ENCODE assay signal across 26 cellular contexts in the genomic region with DNA sequence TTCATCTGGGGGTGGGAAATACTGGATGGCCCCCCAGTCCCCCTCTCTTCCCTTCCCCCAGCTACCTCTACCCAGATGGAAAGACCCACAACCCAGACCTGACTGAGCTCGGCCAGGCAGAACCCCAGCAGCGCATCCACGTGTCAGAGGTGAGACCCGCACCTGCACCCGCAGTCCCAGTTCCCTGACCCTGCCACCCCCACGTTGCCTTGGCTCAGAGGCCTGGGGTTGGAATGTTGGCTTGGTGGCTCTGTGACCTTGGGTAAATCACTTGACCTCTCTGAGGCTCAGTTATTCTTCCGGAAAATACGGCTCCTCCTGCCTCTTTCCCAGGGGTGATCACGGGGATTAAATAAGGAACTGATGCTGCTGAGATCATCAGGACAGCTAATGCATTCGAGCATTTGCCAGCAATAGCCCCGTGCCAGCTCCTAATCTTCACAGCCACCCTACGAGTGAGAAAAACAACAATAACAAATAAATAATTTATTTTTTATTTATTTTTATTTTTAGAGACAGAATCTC. TPM values are rescaled to one million over a fixed set of nuclear protein-coding genes. Genes with fewer than 3 reads are reported as not detected.
DNase-seq lines count a peak whose midpoint lies in the region; ATAC-seq, FAIRE-seq and TF ChIP-seq lines count a peak whose summit lies in the region.
"Had no signal": no experiment of that assay in that cellular context is flagged by ENCODE, and none has a peak within 500 bp of the region (broad histone marks: within the 10 kb centered on the region; RNA-seq: fewer than 3 reads in every experiment).

No MANE protein-coding gene starts in this region.

- no TSS peak for BruUV-seq in HepG2 (replicated peaks; lab: Mats Ljungman, UMichigan)

- H3K9me3 ChIP-seq in HepG2 (ENCODE audit: low read length) = no peaks in the 10 kb centered on the region
- H3K9me3 ChIP-seq: Peyer's patch, SJSA1 had no signal

- no peak overlapping the region for H2AFZ ChIP-seq in HepG2 (ENCODE audit: low read length)

- 85% methylated on average over 8 of the region's 12 CpGs for WGBS in HepG2 (ENCODE audit: low lambda C conversion rate)

- H3K36me3 ChIP-seq in HepG2 (replicated peaks in 1 of 2; ENCODE audit: control insufficient read depth in 1 of 2, insufficient read depth in 2 of 2, low read length in 2 of 2) = no peaks in the 10 kb centered on the region
- H3K36me3 ChIP-seq: SJSA1 had no signal

- FAIRE-seq in HepG2 (lab: Jason Lieb, UNC) = no peak
- FAIRE-seq: G401.6, GM12892, HTR-8/SVneo had no signal

- peak; percentile 12 for DNase-seq in NOMO-1 treated with dmso at 0.1 percent for 144 hours (lab: John Stamatoyannopoulos, UW; ENCODE audit: unreplicated experiment)
- DNase-seq in NOMO-1 (lab: John Stamatoyannopoulos, UW; ENCODE audit: unreplicated experiment in 2 of 2) = no peak
- DNase-seq in CD1c-positive myeloid dendritic cell (ENCODE audit: extremely low spot score) = peak; percentile 40
- no peak for DNase-seq in HepG2 (ENCODE audit: low spot score)
- no peak for DNase-seq in NCI-H748 (lab: John Stamatoyannopoulos, UW; ENCODE audit: unreplicated experiment)
- no peak for DNase-seq in HK-2 (ENCODE audit: unreplicated experiment)
- DNase-seq in C1 segment of cervical spinal cord (lab: John Stamatoyannopoulos, UW) = no peak
- DNase-seq: 8988T, H7, IMR-90, NCI-H1092, NCI-H1436, NCI-H2029, NCI-H2227 treated with DMSO at 0.1 percent for 48 hours, NCI-H510A, NCI-H748 treated with DMSO at 0.1 percent for 48 hours, Peyer's patch had no signal

- H3K79me2 ChIP-seq in HepG2 (ENCODE audit: insufficient read depth, low read length) = no peaks in the 10 kb centered on the region

- POLR2A ChIA-PET in HepG2 (lab: Yijun Ruan, JAX) = interaction anchor here (1.3 kb wide), 1 partner anchor 17 kb away, joined by 3 read pairs; no protein-coding TSS in a partner anchor

- H3K4me1 ChIP-seq in HepG2 (ENCODE audit: insufficient read depth, low read length) = peaks cover 31% of the 10 kb centered on the region
- H3K4me1 ChIP-seq: Peyer's patch, SJSA1 had no signal

- H3K27ac ChIP-seq in VCaP (peak overlapping the region; percentile 100; the same call in 1 of the 2 replicates), HepG2 (ENCODE audit: extremely low read length, insufficient read depth, low read length) (no peak overlapping the region)
- H3K27ac ChIP-seq: C4-2B, Peyer's patch, SJSA1 had no signal

- no peaks in the 10 kb centered on the region for H4K20me1 ChIP-seq in HepG2 (ENCODE audit: insufficient read depth, low read length)

- H3K4me3 ChIP-seq in HepG2 (replicated peaks in 1 of 3; ENCODE audit: insufficient read depth in 1 of 3, low read depth in 2 of 3, low read length in 3 of 3) = no peak overlapping the region
- H3K4me3 ChIP-seq: Peyer's patch, SJSA1 had no signal

- ATAC-seq in HepG2 = no peak

- H3K27me3 ChIP-seq in HepG2 (ENCODE audit: control insufficient read depth in 1 of 2, insufficient read depth in 2 of 2, low read length in 2 of 2) = no peaks in the 10 kb centered on the region
- H3K27me3 ChIP-seq: Peyer's patch, SJSA1 had no signal

- no peak for TF ChIP-seq POLR2A in HepG2 (IDR thresholded peaks at IDR 0.05; ENCODE audit: insufficient read depth in 1 of 2, low read depth in 2 of 2, low read length in 2 of 2)

- TF ChIP-seq EP300 in HepG2 (IDR thresholded peaks at IDR 0.05; ENCODE audit: low read depth in 2 of 2, low read length in 2 of 2) (no peak), HepG2 (CRISPR knock-in tag; IDR thresholded peaks at IDR 0.05; ENCODE audit: borderline replicate concordance) (no peak)

- H3K9ac ChIP-seq in HepG2 (ENCODE audit: insufficient read depth, low read depth, low read length) = no peak overlapping the region

- TF ChIP-seq CTCF in VCaP (conservative IDR thresholded peaks at IDR 0.05) (no peak), HepG2 (CRISPR knock-in tag; IDR thresholded peaks at IDR 0.05) (no peak)

- in situ Hi-C loops in HepG2 (cut with HindIII; ENCODE audit: extremely low pct_ligation_motif_present, low pct_unique_long_range_greater_than_20kb) = loop anchor here (10.0 kb wide), 1 partner anchor 55 kb away; a partner anchor contains a TSS

- intact Hi-C loops in HepG2 (cut with micrococcal nuclease; ENCODE audit: unreplicated experiment) = no loop called here

- CTCF ChIA-PET in HepG2 (lab: Yijun Ruan, JAX; ENCODE audit: low intra/inter-chr PET ratio, low total read pairs) = no interaction called here

- no peak for TF ChIP-seq RAD21 in HepG2 (CRISPR knock-in tag; IDR thresholded peaks at IDR 0.05)

- no peak overlapping the region for H3K4me2 ChIP-seq in HepG2 (ENCODE audit: low read depth, low read length)

RNA-seq across cellular contexts. Expression of a gene that starts 12.3 kb away (rescaled TPM):
- 1.1 and 1.8 TPM in 2 replicates for total RNA-seq in HepG2 (2016; rRNA removed; fragmentation: Illumina TruSeq; extraction: Trizol)
- total RNA-seq in HepG2 (2016; cell fraction: cytosol; rRNA removed; fragmentation: Illumina TruSeq; extraction: Trizol; ENCODE audit: low read depth) = 0.81 and 0.97 TPM in 2 replicates
- 0.91 and 1.8 TPM in 2 replicates for total RNA-seq in HepG2 (2016; cell fraction: insoluble cytoplasmic fraction; rRNA removed; fragmentation: Illumina TruSeq; extraction: Trizol)
- 1.1 and 1.2 TPM in 2 replicates for total RNA-seq in HepG2 (2016; cell fraction: membrane; rRNA removed; fragmentation: Illumina TruSeq; extraction: Trizol)
- total RNA-seq in HepG2 (2016; cell fraction: nucleus; rRNA removed; fragmentation: Illumina TruSeq; extraction: Trizol) = 1.6 and 2.7 TPM in 2 replicates
- 2.6 and 4.3 TPM in 2 replicates for polyA plus RNA-seq in HepG2 (2011; rRNA removed)
- 1.4 and 2.1 TPM in 2 replicates for polyA plus RNA-seq in HepG2 (2011; cell fraction: cytosol; rRNA removed)
- polyA plus RNA-seq in HepG2 (2011; cell fraction: nucleus; rRNA removed) = 13.9 and 14.3 TPM in 2 replicates
- 1.8 and 2.3 TPM in 2 replicates for polyA plus RNA-seq in HepG2 (2012)
- 0.87 and 0.89 TPM in 2 replicates for polyA plus RNA-seq in HepG2 (2016; cell fraction: cytosol; fragmentation: Illumina TruSeq; extraction: Trizol; ENCODE audit: low read depth)
- polyA plus RNA-seq in HepG2 (2016; cell fraction: insoluble cytoplasmic fraction; fragmentation: Illumina TruSeq; extraction: Trizol; ENCODE audit: low read depth) = 1.1 and 1.9 TPM in 2 replicates
- polyA plus RNA-seq in HepG2 (2016; cell fraction: membrane; fragmentation: Illumina TruSeq; extraction: Trizol; ENCODE audit: low read depth) = 0.50 and 0.61 TPM in 2 replicates
- polyA plus RNA-seq in HepG2 (2016; cell fraction: nucleus; fragmentation: Illumina TruSeq; extraction: Trizol; ENCODE audit: insufficient read depth, low read depth) = 4.5 and 5.6 TPM in 2 replicates
- polyA minus RNA-seq in HepG2 (2011; rRNA and poly(A)+ RNA removed; ENCODE audit: low replicate concordance) = 0.33 and 11.2 TPM in 2 replicates
- 1.4 and 2.2 TPM in 2 replicates for polyA minus RNA-seq in HepG2 (2011; cell fraction: cytosol; rRNA and poly(A)+ RNA removed)
- polyA minus RNA-seq in HepG2 (2011; cell fraction: nucleus; rRNA and poly(A)+ RNA removed) = 3.9 and 5.8 TPM in 2 replicates
- total RNA-seq: Daoy, IMR-90, M059J, OCI-LY7, SJSA1 had no signal
- polyA plus RNA-seq: IMR-90 had no signal

RNA-seq across cellular contexts. Expression of a gene that starts 18.9 kb away (rescaled TPM):
- total RNA-seq in HepG2 (2016; rRNA removed; fragmentation: Illumina TruSeq; extraction: Trizol) = 30.6 and 51.2 TPM in 2 replicates
- 13.8 and 14.2 TPM in 2 replicates for total RNA-seq in HepG2 (2016; cell fraction: cytosol; rRNA removed; fragmentation: Illumina TruSeq; extraction: Trizol; ENCODE audit: low read depth)
- 22.1 and 59.2 TPM in 2 replicates for total RNA-seq in HepG2 (2016; cell fraction: insoluble cytoplasmic fraction; rRNA removed; fragmentation: Illumina TruSeq; extraction: Trizol)
- total RNA-seq in HepG2 (2016; cell fraction: membrane; rRNA removed; fragmentation: Illumina TruSeq; extraction: Trizol) = 23.6 and 25.3 TPM in 2 replicates
- 82.3 and 107 TPM in 2 replicates for total RNA-seq in HepG2 (2016; cell fraction: nucleus; rRNA removed; fragmentation: Illumina TruSeq; extraction: Trizol)
- polyA plus RNA-seq in HepG2 (2011; rRNA removed) = 62.7 and 68.0 TPM in 2 replicates
- polyA plus RNA-seq in HepG2 (2011; cell fraction: cytosol; rRNA removed) = 30.5 and 43.7 TPM in 2 replicates
- 347 and 430 TPM in 2 replicates for polyA plus RNA-seq in HepG2 (2011; cell fraction: nucleus; rRNA removed)
- polyA plus RNA-seq in HepG2 (2012) = 225 and 263 TPM in 2 replicates
- 20.9 and 22.6 TPM in 2 replicates for polyA plus RNA-seq in HepG2 (2016; cell fraction: cytosol; fragmentation: Illumina TruSeq; extraction: Trizol; ENCODE audit: low read depth)
- 55.5 and 77.0 TPM in 2 replicates for polyA plus RNA-seq in HepG2 (2016; cell fraction: insoluble cytoplasmic fraction; fragmentation: Illumina TruSeq; extraction: Trizol; ENCODE audit: low read depth)
- 33.0 and 38.0 TPM in 2 replicates for polyA plus RNA-seq in HepG2 (2016; cell fraction: membrane; fragmentation: Illumina TruSeq; extraction: Trizol; ENCODE audit: low read depth)
- 426 and 433 TPM in 2 replicates for polyA plus RNA-seq in HepG2 (2016; cell fraction: nucleus; fragmentation: Illumina TruSeq; extraction: Trizol; ENCODE audit: insufficient read depth, low read depth)
- polyA minus RNA-seq in HepG2 (2011; rRNA and poly(A)+ RNA removed; ENCODE audit: low replicate concordance) = 67.0 TPM in 1 of 2 replicates, not detected in the other
- 53.4 and 68.9 TPM in 2 replicates for polyA minus RNA-seq in HepG2 (2011; cell fraction: cytosol; rRNA and poly(A)+ RNA removed)
- polyA minus RNA-seq in HepG2 (2011; cell fraction: nucleus; rRNA and poly(A)+ RNA removed) = 37.1 and 45.6 TPM in 2 replicates
- total RNA-seq: OCI-LY7 had no signal

RNA-seq across cellular contexts. Expression of a gene that starts 41.5 kb away (rescaled TPM):
- total RNA-seq in HepG2 (2016; rRNA removed; fragmentation: Illumina TruSeq; extraction: Trizol) = 2.0 and 4.0 TPM in 2 replicates
- total RNA-seq in HepG2 (2016; cell fraction: cytosol; rRNA removed; fragmentation: Illumina TruSeq; extraction: Trizol; ENCODE audit: low read depth) = 4.5 and 8.9 TPM in 2 replicates
- 1.9 and 4.2 TPM in 2 replicates for total RNA-seq in HepG2 (2016; cell fraction: insoluble cytoplasmic fraction; rRNA removed; fragmentation: Illumina TruSeq; extraction: Trizol)
- total RNA-seq in HepG2 (2016; cell fraction: membrane; rRNA removed; fragmentation: Illumina TruSeq; extraction: Trizol) = 8.2 and 10.1 TPM in 2 replicates
- 3.1 and 4.6 TPM in 2 replicates for total RNA-seq in HepG2 (2016; cell fraction: nucleus; rRNA removed; fragmentation: Illumina TruSeq; extraction: Trizol)
- 2.3 and 2.6 TPM in 2 replicates for polyA plus RNA-seq in HepG2 (2011; rRNA removed)
- 1.8 and 3.4 TPM in 2 replicates for polyA plus RNA-seq in HepG2 (2011; cell fraction: cytosol; rRNA removed)
- polyA plus RNA-seq in HepG2 (2011; cell fraction: nucleus; rRNA removed) = 23.1 and 29.5 TPM in 2 replicates
- 6.8 and 9.9 TPM in 2 replicates for polyA plus RNA-seq in HepG2 (2012)
- 13.0 TPM in 2 replicates for polyA plus RNA-seq in HepG2 (2016; cell fraction: cytosol; fragmentation: Illumina TruSeq; extraction: Trizol; ENCODE audit: low read depth)
- polyA plus RNA-seq in HepG2 (2016; cell fraction: insoluble cytoplasmic fraction; fragmentation: Illumina TruSeq; extraction: Trizol; ENCODE audit: low read depth) = 8.2 and 12.0 TPM in 2 replicates
- polyA plus RNA-seq in HepG2 (2016; cell fraction: membrane; fragmentation: Illumina TruSeq; extraction: Trizol; ENCODE audit: low read depth) = 18.9 and 20.6 TPM in 2 replicates
- 17.9 and 18.7 TPM in 2 replicates for polyA plus RNA-seq in HepG2 (2016; cell fraction: nucleus; fragmentation: Illumina TruSeq; extraction: Trizol; ENCODE audit: insufficient read depth, low read depth)
- polyA minus RNA-seq in HepG2 (2011; rRNA and poly(A)+ RNA removed; ENCODE audit: low replicate concordance) = 5.3 and 5.6 TPM in 2 replicates
- polyA minus RNA-seq in HepG2 (2011; cell fraction: cytosol; rRNA and poly(A)+ RNA removed) = 4.7 and 5.7 TPM in 2 replicates
- polyA minus RNA-seq in HepG2 (2011; cell fraction: nucleus; rRNA and poly(A)+ RNA removed) = 3.2 and 4.1 TPM in 2 replicates

RNA-seq across cellular contexts. Expression of a gene that starts 56.1 kb away (rescaled TPM):
- 32.7 and 75.4 TPM in 2 replicates for total RNA-seq in HepG2 (2016; rRNA removed; fragmentation: Illumina TruSeq; extraction: Trizol)
- 14.1 and 16.2 TPM in 2 replicates for total RNA-seq in HepG2 (2016; cell fraction: cytosol; rRNA removed; fragmentation: Illumina TruSeq; extraction: Trizol; ENCODE audit: low read depth)
- total RNA-seq in HepG2 (2016; cell fraction: insoluble cytoplasmic fraction; rRNA removed; fragmentation: Illumina TruSeq; extraction: Trizol) = 26.6 and 79.7 TPM in 2 replicates
- total RNA-seq in HepG2 (2016; cell fraction: membrane; rRNA removed; fragmentation: Illumina TruSeq; extraction: Trizol) = 27.2 and 31.1 TPM in 2 replicates
- total RNA-seq in HepG2 (2016; cell fraction: nucleus; rRNA removed; fragmentation: Illumina TruSeq; extraction: Trizol) = 65.4 and 75.4 TPM in 2 replicates
- polyA plus RNA-seq in HepG2 (2011; rRNA removed) = 114 and 164 TPM in 2 replicates
- 99.1 and 107 TPM in 2 replicates for polyA plus RNA-seq in HepG2 (2011; cell fraction: cytosol; rRNA removed)
- polyA plus RNA-seq in HepG2 (2011; cell fraction: nucleus; rRNA removed) = 78.9 and 91.7 TPM in 2 replicates
- polyA plus RNA-seq in HepG2 (2012) = 75.5 and 159 TPM in 2 replicates
- 13.2 and 14.3 TPM in 2 replicates for polyA plus RNA-seq in HepG2 (2016; cell fraction: cytosol; fragmentation: Illumina TruSeq; extraction: Trizol; ENCODE audit: low read depth)
- 33.0 and 42.6 TPM in 2 replicates for polyA plus RNA-seq in HepG2 (2016; cell fraction: insoluble cytoplasmic fraction; fragmentation: Illumina TruSeq; extraction: Trizol; ENCODE audit: low read depth)
- 24.0 and 26.9 TPM in 2 replicates for polyA plus RNA-seq in HepG2 (2016; cell fraction: membrane; fragmentation: Illumina TruSeq; extraction: Trizol; ENCODE audit: low read depth)
- polyA plus RNA-seq in HepG2 (2016; cell fraction: nucleus; fragmentation: Illumina TruSeq; extraction: Trizol; ENCODE audit: insufficient read depth, low read depth) = 142 TPM in 2 replicates
- polyA minus RNA-seq in HepG2 (2011; rRNA and poly(A)+ RNA removed; ENCODE audit: low replicate concordance) = 35.2 and 152 TPM in 2 replicates
- 59.6 and 69.2 TPM in 2 replicates for polyA minus RNA-seq in HepG2 (2011; cell fraction: cytosol; rRNA and poly(A)+ RNA removed)
- 28.7 and 29.8 TPM in 2 replicates for polyA minus RNA-seq in HepG2 (2011; cell fraction: nucleus; rRNA and poly(A)+ RNA removed)
- total RNA-seq: OCI-LY7 had no signal

Comparison
In these comparisons a context has a peak if more than half of its experiments do, and no peak if none do; other contexts are left out.
1. DNase-seq: peak in NOMO-1 treated with dmso at 0.1 percent for 144 hours (single experiment) and CD1c-positive myeloid dendritic cell (single experiment); none in NOMO-1 (0 of 2), HepG2 (single experiment), NCI-H748 (single experiment), HK-2 (single experiment) and C1 segment of cervical spinal cord (0 of 14).